1 cellular context compared by ENCODE assay signal in the genomic region with DNA sequence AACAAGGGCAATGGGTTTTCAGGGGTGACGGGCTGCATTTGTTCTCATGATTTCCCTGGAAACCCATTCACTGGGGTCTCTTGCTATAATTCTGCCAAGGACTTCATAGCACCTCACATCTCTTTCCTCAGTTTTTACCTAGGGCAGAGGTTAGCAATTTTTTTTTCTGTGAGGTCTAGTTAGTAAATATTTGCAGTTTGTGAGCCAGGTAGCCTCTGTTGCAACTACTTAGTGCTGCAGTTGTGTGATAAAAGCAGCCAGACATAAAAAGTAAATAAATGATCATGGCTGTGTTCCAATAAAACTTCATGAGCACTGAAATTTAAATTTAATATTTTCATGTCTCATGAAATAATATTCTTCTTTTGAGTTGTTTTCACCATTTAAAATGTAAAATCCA.
TF ChIP-seq lines count a peak whose summit lies in the region.

No MANE protein-coding gene starts in this region.

TF ChIP-seq in SK-N-SH, 30 proteins besides CTCF, POLR2A, EP300 and RAD21:
- TF ChIP-seq, protein P1, sequence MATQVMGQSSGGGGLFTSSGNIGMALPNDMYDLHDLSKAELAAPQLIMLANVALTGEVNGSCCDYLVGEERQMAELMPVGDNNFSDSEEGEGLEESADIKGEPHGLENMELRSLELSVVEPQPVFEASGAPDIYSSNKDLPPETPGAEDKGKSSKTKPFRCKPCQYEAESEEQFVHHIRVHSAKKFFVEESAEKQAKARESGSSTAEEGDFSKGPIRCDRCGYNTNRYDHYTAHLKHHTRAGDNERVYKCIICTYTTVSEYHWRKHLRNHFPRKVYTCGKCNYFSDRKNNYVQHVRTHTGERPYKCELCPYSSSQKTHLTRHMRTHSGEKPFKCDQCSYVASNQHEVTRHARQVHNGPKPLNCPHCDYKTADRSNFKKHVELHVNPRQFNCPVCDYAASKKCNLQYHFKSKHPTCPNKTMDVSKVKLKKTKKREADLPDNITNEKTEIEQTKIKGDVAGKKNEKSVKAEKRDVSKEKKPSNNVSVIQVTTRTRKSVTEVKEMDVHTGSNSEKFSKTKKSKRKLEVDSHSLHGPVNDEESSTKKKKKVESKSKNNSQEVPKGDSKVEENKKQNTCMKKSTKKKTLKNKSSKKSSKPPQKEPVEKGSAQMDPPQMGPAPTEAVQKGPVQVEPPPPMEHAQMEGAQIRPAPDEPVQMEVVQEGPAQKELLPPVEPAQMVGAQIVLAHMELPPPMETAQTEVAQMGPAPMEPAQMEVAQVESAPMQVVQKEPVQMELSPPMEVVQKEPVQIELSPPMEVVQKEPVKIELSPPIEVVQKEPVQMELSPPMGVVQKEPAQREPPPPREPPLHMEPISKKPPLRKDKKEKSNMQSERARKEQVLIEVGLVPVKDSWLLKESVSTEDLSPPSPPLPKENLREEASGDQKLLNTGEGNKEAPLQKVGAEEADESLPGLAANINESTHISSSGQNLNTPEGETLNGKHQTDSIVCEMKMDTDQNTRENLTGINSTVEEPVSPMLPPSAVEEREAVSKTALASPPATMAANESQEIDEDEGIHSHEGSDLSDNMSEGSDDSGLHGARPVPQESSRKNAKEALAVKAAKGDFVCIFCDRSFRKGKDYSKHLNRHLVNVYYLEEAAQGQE (IDR thresholded peaks at IDR 0.05; ENCODE audit: low read depth, low read length): no peak
- TF ChIP-seq MXI1 (IDR thresholded peaks at IDR 0.05; ENCODE audit: low read depth, low read length): no peak
- TF ChIP-seq USF1 (IDR thresholded peaks at IDR 0.05; ENCODE audit: borderline replicate concordance, low read depth): no peak
- no peak for TF ChIP-seq NFIC (IDR thresholded peaks at IDR 0.05; ENCODE audit: borderline replicate concordance)
- no peak for TF ChIP-seq SIN3A (IDR thresholded peaks at IDR 0.05; ENCODE audit: borderline replicate concordance, low read depth, low read length)
- no peak for TF ChIP-seq SMC3 (IDR thresholded peaks at IDR 0.05; ENCODE audit: low read depth, low read length)
- no peak for TF ChIP-seq GABPA (IDR thresholded peaks at IDR 0.05; ENCODE audit: low read depth)
- no peak for TF ChIP-seq EZH2phosphoT487 (IDR thresholded peaks at IDR 0.05; ENCODE audit: borderline replicate concordance, low read depth)
- no peak for TF ChIP-seq RCOR1 (IDR thresholded peaks at IDR 0.05; ENCODE audit: low read length)
- no peak for TF ChIP-seq TAF1 (IDR thresholded peaks at IDR 0.05; ENCODE audit: borderline replicate concordance, low read depth, low read length)
- no peak for TF ChIP-seq CHD2 (IDR thresholded peaks at IDR 0.05; ENCODE audit: low read length, partially characterized antibody)
- no peak for TF ChIP-seq RFX5 (IDR thresholded peaks at IDR 0.05; ENCODE audit: low read length)
